Comparison of ENCODE assay signal across 8 cellular contexts in the genomic region with DNA sequence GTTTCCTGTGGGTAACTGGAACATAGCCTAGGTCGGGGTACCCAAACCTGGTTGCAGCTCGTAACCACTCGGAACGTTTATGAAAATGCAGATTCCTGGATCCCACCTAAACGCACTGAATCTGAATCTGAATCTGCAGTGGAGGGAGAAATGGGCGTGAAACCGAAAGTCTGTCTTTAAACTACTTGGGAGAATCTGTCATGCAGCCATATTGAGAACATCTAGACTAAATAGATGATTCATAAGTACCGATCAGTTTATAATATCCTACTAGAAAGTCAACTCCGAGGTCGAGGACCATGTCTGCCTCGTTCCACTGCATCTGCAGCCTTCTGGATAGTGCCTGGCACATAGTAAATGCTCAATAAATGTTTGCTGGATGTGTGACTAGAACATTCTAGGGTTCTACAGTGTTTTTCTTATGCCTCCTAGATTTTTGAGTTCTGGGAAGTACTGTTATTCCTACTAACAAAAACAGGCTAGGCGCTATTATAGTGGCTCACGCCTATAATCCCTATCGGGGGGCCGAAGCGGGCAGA. TPM values are rescaled to one million over a fixed set of nuclear protein-coding genes. Genes with fewer than 3 reads are reported as not detected.
A peak's percentile ranks its signal among the peaks of the same experiment; 100 is the strongest.
DNase-seq lines count a peak whose midpoint lies in the region; ATAC-seq and TF ChIP-seq lines count a peak whose summit lies in the region.

No MANE protein-coding gene starts in this region.

- peak overlapping the region; percentile 94 for H3K9ac ChIP-seq in ES-I3 (ENCODE audit: low read depth, low read length)
- peak overlapping the region; percentile 74 to 100 for H3K9ac ChIP-seq in duodenal mucosa (ENCODE audit: low read depth in 1 of 2, low read length in 2 of 2)

- peaks cover 2% of the 10 kb centered on the region for H3K36me3 Mint-ChIP-seq in neural crest cell (ENCODE audit: low read depth)

- peak overlapping the region; percentile 62 for H3K27ac Mint-ChIP-seq in neural crest cell (ENCODE audit: unreplicated experiment)

- H3K9me3 ChIP-seq in ES-I3 (ENCODE audit: control insufficient read depth, insufficient read depth, low read length) (no peaks in the 10 kb centered on the region), duodenal mucosa (ENCODE audit: control insufficient read depth in 1 of 2, low read length in 2 of 2) (no peaks in the 10 kb centered on the region)

- no peak for ATAC-seq in GM19023 (IDR thresholded peaks at IDR 0.05; ENCODE audit: unreplicated experiment)
- ATAC-seq in GM21619 (IDR thresholded peaks at IDR 0.05; ENCODE audit: unreplicated experiment), result no peak

- H3K4me1 Mint-ChIP-seq in neural crest cell, result peaks cover 26% of the 10 kb centered on the region

- peak overlapping the region; percentile 98 for H3K4me3 Mint-ChIP-seq in neural crest cell

- H3K36me3 ChIP-seq in ES-I3 (ENCODE audit: insufficient read depth, low read length), result 0 out of 2 replicates have a peak, but pooled peaks cover 4% of the 10 kb centered on the region
- peaks cover 22 to 34% of the 10 kb centered on the region in 2 donors for H3K36me3 ChIP-seq in duodenal mucosa (ENCODE audit: control insufficient read depth in 1 of 2, insufficient read depth in 2 of 2, low read length in 2 of 2)

- no peak overlapping the region for H3K27ac ChIP-seq in duodenal mucosa (ENCODE audit: low read depth, low read length)

- H3K27me3 ChIP-seq in duodenal mucosa (ENCODE audit: control insufficient read depth in 1 of 2, insufficient read depth in 2 of 2, low read length in 2 of 2), result no peaks in the 10 kb centered on the region

- no peak for TF ChIP-seq POLR2A in NB4 (IDR thresholded peaks at IDR 0.05; ENCODE audit: extremely low read depth, insufficient read length)

- H3K27me3 Mint-ChIP-seq in neural crest cell (ENCODE audit: low read depth), result peaks cover 2% of the 10 kb centered on the region

- H3K4me1 ChIP-seq in ES-I3 (ENCODE audit: insufficient read depth, low read length) (peaks cover 6% of the 10 kb centered on the region; the same call in 1 of the 2 replicates), duodenal mucosa (ENCODE audit: control insufficient read depth in 1 of 2, insufficient read depth in 2 of 2, low read length in 2 of 2) (peaks cover 26 to 38% of the 10 kb centered on the region in 2 donors)

- TF ChIP-seq CTCF in NB4 (IDR thresholded peaks at IDR 0.05; ENCODE audit: low read depth, low read length), result no peak
- TF ChIP-seq CTCF in neural crest cell (conservative IDR thresholded peaks at IDR 0.05), result no peak

- H3K4me3 ChIP-seq in NB4 (ENCODE audit: low read depth, low read length), result peak overlapping the region; percentile 89
- H3K4me3 ChIP-seq in duodenal mucosa (ENCODE audit: low read depth in 1 of 2, low read length in 2 of 2), result peak overlapping the region; percentile 98 to 99

- DNase-seq in NB4 (ENCODE audit: low read depth) (no peak), neural crest cell (ENCODE audit: low read depth, low spot score) (no peak), NCI-H1930 (lab: John Stamatoyannopoulos, UW) (no peak), pons (ENCODE audit: low spot score) (no peak)

- no peaks in the 10 kb centered on the region for H3K9me3 Mint-ChIP-seq in neural crest cell

RNA-seq across cellular contexts. Expression of a gene that starts 0.6 kb away (rescaled TPM):
- total RNA-seq in neural crest cell, result 50.8 and 51.0 TPM in 2 replicates

RNA-seq across cellular contexts. Expression of a gene that starts 1.0 kb away (rescaled TPM):
- total RNA-seq in neural crest cell, result 33.4 and 35.0 TPM in 2 replicates

RNA-seq across cellular contexts. Expression of a gene that starts 17.1 kb away (rescaled TPM):
- total RNA-seq in neural crest cell, result 43.0 and 45.6 TPM in 2 replicates

RNA-seq across cellular contexts. Expression of a gene that starts 47.2 kb away (rescaled TPM):
- 17.1 and 20.7 TPM in 2 replicates for total RNA-seq in neural crest cell

RNA-seq across cellular contexts. Expression of a gene that starts 47.5 kb away (rescaled TPM):
- 56.9 and 64.1 TPM in 2 replicates for total RNA-seq in neural crest cell
